Comparison of ENCODE assay signal across 7 cellular contexts in the genomic region with DNA sequence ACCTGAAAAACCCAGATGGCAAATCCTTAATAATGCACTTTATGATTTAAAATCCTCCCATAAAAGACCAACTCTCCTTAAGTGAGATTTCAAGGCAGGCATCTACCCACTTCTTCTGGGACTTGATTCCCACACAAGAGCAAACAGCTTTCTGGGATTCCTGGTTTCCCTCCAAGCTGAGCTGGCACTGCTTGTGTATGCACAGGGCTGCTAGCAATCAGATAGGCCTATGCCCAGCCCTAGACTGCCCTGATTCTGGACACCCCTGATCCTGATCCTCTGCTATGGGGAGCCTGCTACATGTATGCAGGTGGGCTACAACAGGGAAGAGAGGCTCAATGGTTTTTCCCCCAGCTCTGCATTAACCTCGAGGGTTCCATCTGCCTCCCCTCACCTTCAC. TPM values are rescaled to one million over a fixed set of nuclear protein-coding genes. Genes with fewer than 3 reads are reported as not detected.
DNase-seq lines count a peak whose midpoint lies in the region; ATAC-seq, FAIRE-seq and TF ChIP-seq lines count a peak whose summit lies in the region.
"Not testable (repeated sequence)": the region's sequence is repeated elsewhere in the genome, so short reads cannot be mapped to it uniquely, and the experiment has no call there.

No MANE protein-coding gene starts in this region.

- not testable (repeated sequence) for TF ChIP-seq CTCF in PC-9 (conservative IDR thresholded peaks at IDR 0.05); bronchial epithelial cell (IDR thresholded peaks at IDR 0.05; ENCODE audit: insufficient read depth, low read length, severe bottlenecking); pancreas (IDR thresholded peaks at IDR 0.05); upper lobe of right lung (IDR thresholded peaks at IDR 0.05)

- FAIRE-seq in bronchial epithelial cell (lab: Jason Lieb, UNC), result peak; percentile 28
- not testable (repeated sequence) for FAIRE-seq in pancreas (lab: Jason Lieb, UNC)

- H3K4me1 ChIP-seq in PC-9 (replicated peaks; ENCODE audit: insufficient read depth); pancreas; upper lobe of right lung: not testable (repeated sequence)

- H3K4me3 ChIP-seq in PC-9; bronchial epithelial cell (ENCODE audit: low read depth, low read length); pancreas; upper lobe of right lung: not testable (repeated sequence)

- not testable (repeated sequence) for H3K36me3 ChIP-seq in PC-9 (ENCODE audit: low read depth); bronchial epithelial cell (ENCODE audit: control insufficient read depth, insufficient read depth, low read length); pancreas; upper lobe of right lung

- not testable (repeated sequence) for H4K20me1 ChIP-seq in PC-9 (ENCODE audit: insufficient read depth)

- H3K9me3 Mint-ChIP-seq in activated CD4-positive, alpha-beta memory T cell treated with anti-CD3 and anti-CD28 coated beads for 36 hours; activated naive CD4-positive, alpha-beta T cell treated with anti-CD3 and anti-CD28 coated beads, Interleukin-2, amount 50 U/mL, for 24 hours: not testable (repeated sequence)

- not testable (repeated sequence) for H3K4me2 ChIP-seq in PC-9

- 48 to 86% methylated on average over 1 of the region's 1 CpG for WGBS in pancreas, 2 donors

- not testable (repeated sequence) for H3F3A ChIP-seq in PC-9 (ENCODE audit: insufficient read depth, low read depth)

- H3K27ac ChIP-seq in PC-9, result peak overlapping the region; percentile 30; the same call in 1 of the 2 replicates
- not testable (repeated sequence) for H3K27ac ChIP-seq in pancreas, upper lobe of right lung

- CTCF ChIA-PET in PC-9 (lab: Charles Lee), result not testable (repeated sequence)
- CTCF ChIA-PET in activated CD4-positive, alpha-beta memory T cell treated with anti-CD3 and anti-CD28 coated beads for 36 hours (lab: Charles Lee), result interaction anchor here (1.0 kb wide), 1 partner anchor 12 kb away, joined by 3 read pairs; no protein-coding TSS in a partner anchor

- not testable (repeated sequence) for H3K9me2 ChIP-seq in PC-9 (ENCODE audit: insufficient read depth)

- not testable (repeated sequence) for BruUV-seq in PC-9 (replicated peaks; lab: Mats Ljungman, UMichigan)

- intact Hi-C loops in PC-9 (cut with micrococcal nuclease; ENCODE audit: unreplicated experiment); activated CD4-positive, alpha-beta memory T cell treated with anti-CD3 and anti-CD28 coated beads for 36 hours (cut with micrococcal nuclease); pancreas (cut with DNase I); upper lobe of right lung (cut with DNase I): not testable (repeated sequence)

- H3K9me3 ChIP-seq in PC-9 (ENCODE audit: insufficient read depth, low read depth); pancreas; upper lobe of right lung: not testable (repeated sequence)

- H3K4me1 Mint-ChIP-seq in activated CD4-positive, alpha-beta memory T cell treated with anti-CD3 and anti-CD28 coated beads for 36 hours (ENCODE audit: low read depth), result peaks cover 45% of the 10 kb centered on the region
- peaks cover 20% of the 10 kb centered on the region for H3K4me1 Mint-ChIP-seq in activated naive CD4-positive, alpha-beta T cell treated with anti-CD3 and anti-CD28 coated beads, Interleukin-2, amount 50 U/mL, for 24 hours

- not testable (repeated sequence) for H3K36me3 Mint-ChIP-seq in activated CD4-positive, alpha-beta memory T cell treated with anti-CD3 and anti-CD28 coated beads for 36 hours; activated naive CD4-positive, alpha-beta T cell treated with anti-CD3 and anti-CD28 coated beads, Interleukin-2, amount 50 U/mL, for 24 hours

- H2AFZ ChIP-seq in PC-9, result not testable (repeated sequence)

- H3K27me3 Mint-ChIP-seq in activated CD4-positive, alpha-beta memory T cell treated with anti-CD3 and anti-CD28 coated beads for 36 hours; activated naive CD4-positive, alpha-beta T cell treated with anti-CD3 and anti-CD28 coated beads, Interleukin-2, amount 50 U/mL, for 24 hours: not testable (repeated sequence)

- not testable (repeated sequence) for DNase-seq in PC-9; activated CD4-positive, alpha-beta memory T cell treated with anti-CD3 and anti-CD28 coated beads for 36 hours; bronchial epithelial cell (ENCODE audit: low read depth); left lobe of liver (ENCODE audit: low spot score); pancreas; upper lobe of right lung

- POLR2A ChIA-PET in PC-9 (lab: Charles Lee; ENCODE audit: unreplicated experiment); activated CD4-positive, alpha-beta memory T cell treated with anti-CD3 and anti-CD28 coated beads for 36 hours (lab: Charles Lee): not testable (repeated sequence)

- H3K27ac Mint-ChIP-seq in activated CD4-positive, alpha-beta memory T cell treated with anti-CD3 and anti-CD28 coated beads for 36 hours, result peak overlapping the region; percentile 82
- not testable (repeated sequence) for H3K27ac Mint-ChIP-seq in activated naive CD4-positive, alpha-beta T cell treated with anti-CD3 and anti-CD28 coated beads, Interleukin-2, amount 50 U/mL, for 24 hours

- ATAC-seq in left lobe of liver, result peak; percentile 96
- peak; percentile 38 to 85 (median 69) for ATAC-seq in pancreas
- ATAC-seq in upper lobe of right lung, result peak; percentile 57

- H3K79me2 ChIP-seq in PC-9 (ENCODE audit: low read depth), result not testable (repeated sequence)

- not testable (repeated sequence) for H3K27me3 ChIP-seq in PC-9 (ENCODE audit: insufficient read depth, low read depth); bronchial epithelial cell (ENCODE audit: control insufficient read depth, insufficient read depth, low read length); pancreas; upper lobe of right lung

- peak overlapping the region; percentile 70 for H3K4me3 Mint-ChIP-seq in activated CD4-positive, alpha-beta memory T cell treated with anti-CD3 and anti-CD28 coated beads for 36 hours
- peak overlapping the region; percentile 28 for H3K4me3 Mint-ChIP-seq in activated naive CD4-positive, alpha-beta T cell treated with anti-CD3 and anti-CD28 coated beads, Interleukin-2, amount 50 U/mL, for 24 hours

RNA-seq across cellular contexts. Expression of a gene that starts 36.6 kb away (rescaled TPM):
- 15.9 and 23.6 TPM in 2 replicates for total RNA-seq in PC-9 (2021)
- 10 to 100 TPM; 21.9 to 27.2 TPM for total RNA-seq in activated CD4-positive, alpha-beta memory T cell treated with anti-CD3 and anti-CD28 coated beads for 36 hours
- 18.2 and 25.2 TPM in 2 replicates for total RNA-seq in bronchial epithelial cell
- total RNA-seq in left lobe of liver, result 2.7 TPM
- 1 to 10 TPM; 1.7 to 9.1 (median 3.1) TPM for total RNA-seq in pancreas
- polyA plus RNA-seq in pancreas, result 1 to 10 TPM; 5.7 to 7.3 TPM
- 33.2 TPM for total RNA-seq in upper lobe of right lung
